Comparison of ENCODE assay signal across 22 cellular contexts in genomic region chr7:43884617-43885016, GRCh38. TPM values are rescaled to one million over a fixed set of nuclear protein-coding genes. Genes with fewer than 3 reads are reported as not detected.
DNase-seq lines count a peak whose midpoint lies in the region; ATAC-seq, FAIRE-seq and TF ChIP-seq lines count a peak whose summit lies in the region.
"Had no signal": no experiment of that assay in that cellular context is flagged by ENCODE, and none has a peak within 500 bp of the region (broad histone marks: within the 10 kb centered on the region; RNA-seq: fewer than 3 reads in every experiment).

No MANE protein-coding gene starts in this region.

- no peaks in the 10 kb centered on the region for H3K9me3 Mint-ChIP-seq in MCF 10A (ENCODE audit: unreplicated experiment)
- H3K9me3 Mint-ChIP-seq: CD4-positive, alpha-beta T cell; CD8-positive, alpha-beta T cell had no signal

- CTCF ChIA-PET in MCF 10A (lab: Yijun Ruan, JAX) (interaction anchor here (0.6 to 1.0 kb wide), 2 partner anchors 10 to 70 kb away, joined by 3 to 4 read pairs; no protein-coding TSS in a partner anchor), mammary epithelial cell (lab: Charles Lee; ENCODE audit: low non-redundant PET) (no interaction called here), K562 (lab: Yijun Ruan, JAX; ENCODE audit: low intra/inter-chr PET ratio) (no interaction called here)

- POLR2A ChIA-PET in MCF 10A (lab: Yijun Ruan, JAX) (no interaction called here), K562 (lab: Yijun Ruan, JAX) (interaction anchor here (0.6 to 2.5 kb wide), 4 partner anchors 11 to 186 kb away, joined by 3 to 19 read pairs (median 4); partner anchors contain the start of gene MRPS24)

- 98% methylated on average over 4 of the region's 4 CpGs for WGBS in mammary epithelial cell (ENCODE audit: low coverage, missing lambda C conversion rate)
- WGBS in K562 (ENCODE audit: insufficient coverage, low coverage, missing lambda C conversion rate): 77% methylated on average over 4 of the region's 4 CpGs
- WGBS in psoas muscle, 3 donors: 68 to 87% (median 75%) methylated on average over 4 of the region's 4 CpGs

- no peak overlapping the region for H2AFZ ChIP-seq in mammary epithelial cell (ENCODE audit: low read depth, low read length)
- H2AFZ ChIP-seq in K562 (ENCODE audit: low read depth, low read length): no peak overlapping the region

- ATAC-seq in K562 (0 out of 3 replicates have a peak, but pooled peaks have one; percentile 26), psoas muscle (peak; percentile 61 to 82 (median 80)), HG02938 (IDR thresholded peaks at IDR 0.05; ENCODE audit: unreplicated experiment) (no peak)
- ATAC-seq: A549; CD8-positive, alpha-beta T cell had no signal

- intact Hi-C loops in MCF 10A (cut with micrococcal nuclease) (no loop called here), mammary epithelial cell (cut with micrococcal nuclease) (no loop called here), K562 (cut with micrococcal nuclease) (no loop called here), psoas muscle (cut with DNase I) (no loop called here)

- H3K36me3 Mint-ChIP-seq in MCF 10A (ENCODE audit: insufficient read depth, unreplicated experiment): peaks cover 67% of the 10 kb centered on the region

- in situ Hi-C loops in mammary epithelial cell (cut with MboI; ENCODE audit: low sequenced_read_pairs in 2 of 2): no loop called here
- in situ Hi-C loops in K562 (cut with MboI): no loop called here

- no peak for TF ChIP-seq CTCF in MCF 10A (IDR thresholded peaks at IDR 0.05; ENCODE audit: unreplicated experiment)
- no peak for TF ChIP-seq CTCF in mammary epithelial cell (conservative IDR thresholded peaks at IDR 0.05 in 1 of 2, IDR thresholded peaks at IDR 0.05 in 1 of 2; ENCODE audit: extremely low read depth in 1 of 2, insufficient read depth in 1 of 2, low read depth in 1 of 2, low read length in 2 of 2)
- no peak for TF ChIP-seq CTCF in K562 (IDR thresholded peaks at IDR 0.05 in 2 of 3, conservative IDR thresholded peaks at IDR 0.05 in 1 of 3; ENCODE audit: insufficient read depth in 2 of 3, low read depth in 1 of 3, low read length in 3 of 3)
- TF ChIP-seq CTCF in psoas muscle (IDR thresholded peaks at IDR 0.05): no peak

- H3K36me3 ChIP-seq in mammary epithelial cell (ENCODE audit: insufficient read depth, low read length): peaks cover 12% of the 10 kb centered on the region
- H3K36me3 ChIP-seq in K562 (ENCODE audit: control insufficient read depth, insufficient read depth, low read length): peaks cover 54% of the 10 kb centered on the region
- peaks cover 5 to 76% of the 10 kb centered on the region in 2 donors for H3K36me3 ChIP-seq in psoas muscle (ENCODE audit: insufficient read depth in 1 of 2, low read depth in 1 of 2)

- H3K4me3 ChIP-seq in mammary epithelial cell (replicated peaks in 1 of 3; ENCODE audit: insufficient read depth in 1 of 3, low read depth in 2 of 3, low read length in 3 of 3) (no peak overlapping the region), K562 (no peak overlapping the region), psoas muscle (no peak overlapping the region)
- H3K4me3 ChIP-seq: A549; BLaER1 treated with 17β-estradiol and CSF1 and Interleukin-3, amounts not matched to agents 10 nM and 100 nM had no signal

- no peaks in the 10 kb centered on the region for H3K9me1 ChIP-seq in K562 (ENCODE audit: control insufficient read depth, insufficient read depth, low read length)

- dilution Hi-C loops in mammary epithelial cell (cut with HindIII; ENCODE audit: low sequenced_read_pairs): no loop called here

- DNase-seq in MCF 10A (ENCODE audit: unreplicated experiment) (no peak), mammary epithelial cell (no peak), K562 (ENCODE audit: extremely low read depth in 1 of 4, low spot score in 3 of 4) (no peak), psoas muscle (no peak), occipital lobe (lab: John Stamatoyannopoulos, UW) (no peak)
- DNase-seq: AML-193; Caco-2; Calu3; CD4-positive, alpha-beta T cell; CD8-positive, alpha-beta T cell; DMS79 treated with DMSO at 0.1 percent for 48 hours; GF-D8 had no signal

- no peak overlapping the region for H3K9ac ChIP-seq in mammary epithelial cell (ENCODE audit: insufficient read depth, low read length)
- H3K9ac ChIP-seq in K562 (ENCODE audit: insufficient read depth in 1 of 2, low read depth in 2 of 2, low read length in 2 of 2): no peak overlapping the region
- H3K9ac ChIP-seq: BLaER1 treated with 17β-estradiol and CSF1 and Interleukin-3, amounts not matched to agents 10 nM and 100 nM had no signal

- no peaks in the 10 kb centered on the region for H3K4me1 ChIP-seq in mammary epithelial cell (ENCODE audit: insufficient read depth, low read length)
- H3K4me1 ChIP-seq in K562 (replicated peaks in 1 of 2; ENCODE audit: control insufficient read depth in 2 of 2, insufficient read depth in 2 of 2, low read length in 2 of 2): peaks cover 0 to 3% of the 10 kb centered on the region in 2 experiments; a peak in 1 of 5 replicates
- peaks cover 5% of the 10 kb centered on the region for H3K4me1 ChIP-seq in psoas muscle
- H3K4me1 ChIP-seq: Caco-2 had no signal

- no peak overlapping the region for H3K27ac ChIP-seq in mammary epithelial cell (ENCODE audit: insufficient read depth, low read depth, low read length)
- H3K27ac ChIP-seq in K562 (ENCODE audit: extremely low read depth, low read depth, low read length): no peak overlapping the region
- no peak overlapping the region for H3K27ac ChIP-seq in psoas muscle
- H3K27ac ChIP-seq: 22Rv1; A549; BLaER1 treated with 17β-estradiol and CSF1 and Interleukin-3, amounts not matched to agents 10 nM and 100 nM; C4-2B had no signal

- TF ChIP-seq POLR2A in K562 (conservative IDR thresholded peaks at IDR 0.05): no peak

- TF ChIP-seq EP300 in K562 (IDR thresholded peaks at IDR 0.05; ENCODE audit: low read length): no peak

- no peak for TF ChIP-seq RAD21 in K562 (CRISPR knock-in tag; conservative IDR thresholded peaks at IDR 0.05 in 1 of 2, IDR thresholded peaks at IDR 0.05 in 1 of 2)

- H3K79me2 ChIP-seq in mammary epithelial cell (ENCODE audit: insufficient read depth, low read length) (peaks cover 42% of the 10 kb centered on the region), K562 (ENCODE audit: control insufficient read depth, insufficient read depth, low read length) (peaks cover 12% of the 10 kb centered on the region; the same call in 2 of the 3 replicates)

- H3K27ac Mint-ChIP-seq in MCF 10A (ENCODE audit: low read depth, unreplicated experiment): peak overlapping the region; percentile 41
- H3K27ac Mint-ChIP-seq: B cell; CD4-positive, alpha-beta T cell; CD8-positive, alpha-beta T cell had no signal

- peaks cover 18% of the 10 kb centered on the region for H3K4me1 Mint-ChIP-seq in MCF 10A (ENCODE audit: insufficient read depth, unreplicated experiment)

- H3K27me3 Mint-ChIP-seq in MCF 10A (ENCODE audit: insufficient read depth, unreplicated experiment): no peaks in the 10 kb centered on the region
- H3K27me3 Mint-ChIP-seq: B cell; CD4-positive, alpha-beta T cell had no signal

- no peak overlapping the region for H3K4me2 ChIP-seq in mammary epithelial cell (ENCODE audit: insufficient read depth, low read depth, low read length)
- H3K4me2 ChIP-seq in K562 (ENCODE audit: insufficient read depth, low read length): no peak overlapping the region
- H3K4me2 ChIP-seq: A549; BLaER1 treated with 17β-estradiol and CSF1 and Interleukin-3, amounts not matched to agents 10 nM and 100 nM had no signal

- no peaks in the 10 kb centered on the region for H3K9me3 ChIP-seq in mammary epithelial cell (replicated peaks; ENCODE audit: insufficient read depth, low read length)
- H3K9me3 ChIP-seq in K562 (replicated peaks; ENCODE audit: control insufficient read depth, insufficient read depth, low read depth, low read length): no peaks in the 10 kb centered on the region
- H3K9me3 ChIP-seq in psoas muscle: no peaks in the 10 kb centered on the region
- H3K9me3 ChIP-seq: A549; BLaER1 treated with 17β-estradiol and CSF1 and Interleukin-3, amounts not matched to agents 10 nM and 100 nM; Caco-2 had no signal

- H3K27me3 ChIP-seq in mammary epithelial cell (ENCODE audit: insufficient read depth, low read length) (no peaks in the 10 kb centered on the region), K562 (ENCODE audit: control insufficient read depth in 2 of 2, insufficient read depth in 2 of 2, low read length in 2 of 2) (no peaks in the 10 kb centered on the region), psoas muscle (ENCODE audit: insufficient read depth in 3 of 3, low read length in 2 of 3) (no peaks in the 10 kb centered on the region)

- FAIRE-seq in K562 (lab: Jason Lieb, UNC): no peak
- FAIRE-seq: A549, D721Med, G401.6, GM12891, GM19239 had no signal

- no TSS peak for BruUV-seq in MCF 10A (replicated peaks; lab: Mats Ljungman, UMichigan)
- BruUV-seq in mammary epithelial cell (replicated peaks; lab: Mats Ljungman, UMichigan): no TSS peak
- BruUV-seq in K562 (replicated peaks; lab: Mats Ljungman, UMichigan): no TSS peak

- no peak overlapping the region for H3K4me3 Mint-ChIP-seq in MCF 10A (ENCODE audit: unreplicated experiment)
- H3K4me3 Mint-ChIP-seq: B cell; CD4-positive, alpha-beta T cell; CD8-positive, alpha-beta T cell had no signal

- H4K20me1 ChIP-seq in mammary epithelial cell (ENCODE audit: insufficient read depth, low read length) (no peaks in the 10 kb centered on the region), K562 (replicated peaks; ENCODE audit: control insufficient read depth, insufficient read depth, low read length) (no peaks in the 10 kb centered on the region)

RNA-seq across cellular contexts. Expression of gene MRPS24, which starts 15.3 kb away (rescaled TPM):
- 176 and 188 TPM in 2 replicates for total RNA-seq in MCF 10A (2022)
- 100 to 1,000 TPM in 1 of 2 donors, 10 to 100 TPM in 1; 49.0 to 114 TPM for total RNA-seq in mammary epithelial cell
- polyA plus RNA-seq in mammary epithelial cell: 149 TPM
- polyA minus RNA-seq in mammary epithelial cell: 144 TPM
- total RNA-seq in K562 (2011; cell fraction: chromatin; rRNA removed; ENCODE audit: low replicate concordance): 20.9 and 28.4 TPM in 2 replicates
- total RNA-seq in K562 (2011; cell fraction: nucleolus; rRNA removed): 50.9 and 59.1 TPM in 2 replicates
- 40.5 and 59.2 TPM in 2 replicates for total RNA-seq in K562 (2011; cell fraction: nucleoplasm; rRNA removed)
- 197 and 210 TPM in 2 replicates for total RNA-seq in K562 (2014; rRNA removed)
- total RNA-seq in K562 (2014; rRNA removed; fragmentation: Illumina TruSeq; extraction: Trizol): 111 and 125 TPM in 2 replicates
- total RNA-seq in K562 (2015; rRNA removed; fragmentation: Illumina TruSeq; extraction: Trizol): 152 and 163 TPM in 2 replicates
- 214 and 225 TPM in 2 replicates for total RNA-seq in K562 (2021)
- polyA plus RNA-seq in K562 (2011; rRNA removed): 197 and 215 TPM in 2 replicates
- polyA plus RNA-seq in K562 (2011; cell fraction: cytosol; rRNA removed): 413 and 533 TPM in 2 replicates
- 126 and 138 TPM in 2 replicates for polyA plus RNA-seq in K562 (2011; cell fraction: nucleus; rRNA removed)
- polyA plus RNA-seq in K562 (2012): 216 and 269 TPM in 2 replicates
- 176 and 179 TPM in 2 replicates for polyA plus RNA-seq in K562 (2014; fragmentation: Illumina TruSeq; extraction: Trizol)
- 10 to 100 TPM; 51.4 to 92.8 TPM for polyA plus RNA-seq in K562 (2014; fragmentation: Nextera tagmentation; extraction: Ambion mirVana)
- polyA plus RNA-seq in K562 (2014; rRNA removed): 169 and 185 TPM in 2 replicates
- polyA minus RNA-seq in K562 (2011; rRNA and poly(A)+ RNA removed): 63.1 and 70.4 TPM in 2 replicates
- 99.1 and 126 TPM in 2 replicates for polyA minus RNA-seq in K562 (2011; cell fraction: cytosol; rRNA and poly(A)+ RNA removed)
- polyA minus RNA-seq in K562 (2011; cell fraction: nucleus; rRNA and poly(A)+ RNA removed): 16.0 and 28.5 TPM in 2 replicates
- 100 to 1,000 TPM; 173 to 200 (median 189) TPM for total RNA-seq in psoas muscle
- polyA plus RNA-seq in psoas muscle: 100 to 1,000 TPM; 262 to 430 (median 322) TPM
- total RNA-seq in occipital lobe: 21.8 TPM

RNA-seq across cellular contexts. Expression of gene URGCP, which starts 21.8 kb away (rescaled TPM):
- total RNA-seq in MCF 10A (2022) (37.2 and 51.1 TPM in 2 replicates), mammary epithelial cell (10 to 100 TPM; 28.0 to 40.5 TPM), K562 (2014; rRNA removed) (17.0 and 18.4 TPM in 2 replicates), K562 (2014; rRNA removed; fragmentation: Illumina TruSeq; extraction: Trizol) (9.7 and 10.3 TPM in 2 replicates), K562 (2015; rRNA removed; fragmentation: Illumina TruSeq; extraction: Trizol) (12.4 and 14.2 TPM in 2 replicates), K562 (2021) (15.6 and 18.7 TPM in 2 replicates), psoas muscle (10 to 100 TPM; 41.3 to 54.4 (median 44.8) TPM), occipital lobe (34.9 TPM)
- polyA plus RNA-seq in mammary epithelial cell (21.8 TPM), K562 (2011; rRNA removed) (14.9 and 15.6 TPM in 2 replicates), K562 (2014; fragmentation: Illumina TruSeq; extraction: Trizol) (14.8 and 25.8 TPM in 2 replicates), K562 (2014; fragmentation: Nextera tagmentation; extraction: Ambion mirVana) (1 to 10 TPM; 1.7 to 3.8 TPM), K562 (2014; rRNA removed) (10.7 and 12.5 TPM in 2 replicates), psoas muscle (10 to 100 TPM; 19.2 to 31.8 (median 22.4) TPM)
- polyA minus RNA-seq in mammary epithelial cell: 76.9 TPM
- 23.3 and 33.1 TPM in 2 replicates for total RNA-seq in K562 (2011; cell fraction: chromatin; rRNA removed; ENCODE audit: low replicate concordance)
- 21.2 and 24.7 TPM in 2 replicates for total RNA-seq in K562 (2011; cell fraction: nucleolus; rRNA removed)
- 19.4 and 24.6 TPM in 2 replicates for total RNA-seq in K562 (2011; cell fraction: nucleoplasm; rRNA removed)
- 11.3 and 12.8 TPM in 2 replicates for polyA plus RNA-seq in K562 (2011; cell fraction: cytosol; rRNA removed)
- polyA plus RNA-seq in K562 (2011; cell fraction: nucleus; rRNA removed): 19.8 and 22.6 TPM in 2 replicates
- polyA plus RNA-seq in K562 (2012): 12.3 and 14.9 TPM in 2 replicates
- 16.6 and 18.6 TPM in 2 replicates for polyA minus RNA-seq in K562 (2011; rRNA and poly(A)+ RNA removed)
- polyA minus RNA-seq in K562 (2011; cell fraction: cytosol; rRNA and poly(A)+ RNA removed): 9.7 and 11.0 TPM in 2 replicates
- 7.9 and 9.0 TPM in 2 replicates for polyA minus RNA-seq in K562 (2011; cell fraction: nucleus; rRNA and poly(A)+ RNA removed)

RNA-seq across cellular contexts. Expression of gene UBE2D4, which starts 41.6 kb away (rescaled TPM):
- 11.6 and 13.7 TPM in 2 replicates for total RNA-seq in MCF 10A (2022)
- total RNA-seq in mammary epithelial cell: 1 to 10 TPM; 3.9 to 7.7 TPM
- polyA plus RNA-seq in mammary epithelial cell: 8.7 TPM
- 8.8 TPM for polyA minus RNA-seq in mammary epithelial cell
- 5.1 and 8.4 TPM in 2 replicates for total RNA-seq in K562 (2011; cell fraction: chromatin; rRNA removed; ENCODE audit: low replicate concordance)
- 3.8 and 4.3 TPM in 2 replicates for total RNA-seq in K562 (2011; cell fraction: nucleolus; rRNA removed)
- 4.6 and 7.3 TPM in 2 replicates for total RNA-seq in K562 (2011; cell fraction: nucleoplasm; rRNA removed)
- total RNA-seq in K562 (2014; rRNA removed): 4.5 and 9.1 TPM in 2 replicates
- 6.4 and 6.9 TPM in 2 replicates for total RNA-seq in K562 (2014; rRNA removed; fragmentation: Illumina TruSeq; extraction: Trizol)
- 7.0 and 8.3 TPM in 2 replicates for total RNA-seq in K562 (2015; rRNA removed; fragmentation: Illumina TruSeq; extraction: Trizol)
- total RNA-seq in K562 (2021): 10.2 and 11.7 TPM in 2 replicates
- polyA plus RNA-seq in K562 (2011; rRNA removed): 14.3 and 17.4 TPM in 2 replicates
- polyA plus RNA-seq in K562 (2011; cell fraction: cytosol; rRNA removed): 24.0 and 24.2 TPM in 2 replicates
- 9.4 and 10.3 TPM in 2 replicates for polyA plus RNA-seq in K562 (2011; cell fraction: nucleus; rRNA removed)
- 10.5 and 13.2 TPM in 2 replicates for polyA plus RNA-seq in K562 (2012)
- polyA plus RNA-seq in K562 (2014; fragmentation: Illumina TruSeq; extraction: Trizol): 12.0 and 16.2 TPM in 2 replicates
- 1 to 10 TPM; 3.3 to 4.7 TPM for polyA plus RNA-seq in K562 (2014; fragmentation: Nextera tagmentation; extraction: Ambion mirVana)
- 7.5 and 9.0 TPM in 2 replicates for polyA plus RNA-seq in K562 (2014; rRNA removed)
- polyA minus RNA-seq in K562 (2011; rRNA and poly(A)+ RNA removed): 14.8 and 20.1 TPM in 2 replicates
- 7.6 and 11.1 TPM in 2 replicates for polyA minus RNA-seq in K562 (2011; cell fraction: cytosol; rRNA and poly(A)+ RNA removed)
- polyA minus RNA-seq in K562 (2011; cell fraction: nucleus; rRNA and poly(A)+ RNA removed): 1.3 and 4.7 TPM in 2 replicates
- total RNA-seq in psoas muscle: 10 to 100 TPM; 54.2 to 78.8 (median 69.1) TPM
- polyA plus RNA-seq in psoas muscle: 100 to 1,000 TPM in 1 of 3 donors, 10 to 100 TPM in 2; 50.2 to 118 (median 61.1) TPM
- total RNA-seq in occipital lobe: 11.4 TPM
